34 cellular contexts compared by ENCODE assay signal in genomic region chr3:171551296-171551695, GRCh38.
"Had no signal": no experiment of that assay in that cellular context is flagged by ENCODE, and none has a peak within 500 bp of the region (broad histone marks: within the 10 kb centered on the region; RNA-seq: fewer than 3 reads in every experiment).

No MANE protein-coding gene starts in this region.

- H3K36me3 ChIP-seq: MG63 had no signal

- H3K27ac ChIP-seq: KMS-11 had no signal

- H3K27me3 ChIP-seq: MG63 had no signal

- H3K4me3 ChIP-seq: MG63 had no signal

- DNase-seq: Karpas-422, Kasumi-1, KG1, MG63, MM.1S, MV-4-11, NCI-H1048, NCI-H1092, NCI-H1092 treated with DMSO at 0.1 percent for 48 hours, NCI-H1105, NCI-H1105 treated with DMSO at 0.1 percent for 48 hours, NCI-H1417, NCI-H1417 treated with DMSO at 0.1 percent for 48 hours, NCI-H1436, NCI-H1436 treated with DMSO at 0.1 percent for 48 hours, NCI-H146, NCI-H1694, NCI-H1694 treated with DMSO at 0.1 percent for 48 hours, NCI-H187, NCI-H187 treated with DMSO at 0.1 percent for 48 hours, NCI-H1930, NCI-H2029, NCI-H2029 treated with DMSO at 0.1 percent for 48 hours, NCI-H2081, NCI-H2081 treated with DMSO at 0.1 percent for 48 hours, NCI-H2107, NCI-H2171, NCI-H2171 treated with DMSO at 0.1 percent for 48 hours, NCI-H2227 treated with DMSO at 0.1 percent for 48 hours, NCI-H226, NCI-H345, NCI-H446, NCI-H446 treated with DMSO at 0.1 percent for 48 hours had no signal

- H3K9me3 ChIP-seq: MG63 had no signal
